In genomic region chr4:121477079-121477478, GRCh38 we compare ENCODE assay signal across 8 cellular contexts.
"Had no signal": no experiment of that assay in that cellular context is flagged by ENCODE, and none has a peak within 500 bp of the region (broad histone marks: within the 10 kb centered on the region; RNA-seq: fewer than 3 reads in every experiment).

No MANE protein-coding gene starts in this region.

- DNase-seq: IMR-90, KBM-7, KG1 had no signal

- FAIRE-seq: HepG2, HTR-8/SVneo, K562 had no signal

- H3K4me3 ChIP-seq: K562 had no signal

- H3K27ac Mint-ChIP-seq: IgD-negative memory B cell had no signal

- H3K9me3 Mint-ChIP-seq: IgD-negative memory B cell had no signal

- H3K27ac ChIP-seq: HL-60 had no signal

- ATAC-seq: HepG2, K562 had no signal

- H3K4me3 Mint-ChIP-seq: IgD-negative memory B cell had no signal
